ENCODE assay signal across 2 cellular contexts in the genomic region with DNA sequence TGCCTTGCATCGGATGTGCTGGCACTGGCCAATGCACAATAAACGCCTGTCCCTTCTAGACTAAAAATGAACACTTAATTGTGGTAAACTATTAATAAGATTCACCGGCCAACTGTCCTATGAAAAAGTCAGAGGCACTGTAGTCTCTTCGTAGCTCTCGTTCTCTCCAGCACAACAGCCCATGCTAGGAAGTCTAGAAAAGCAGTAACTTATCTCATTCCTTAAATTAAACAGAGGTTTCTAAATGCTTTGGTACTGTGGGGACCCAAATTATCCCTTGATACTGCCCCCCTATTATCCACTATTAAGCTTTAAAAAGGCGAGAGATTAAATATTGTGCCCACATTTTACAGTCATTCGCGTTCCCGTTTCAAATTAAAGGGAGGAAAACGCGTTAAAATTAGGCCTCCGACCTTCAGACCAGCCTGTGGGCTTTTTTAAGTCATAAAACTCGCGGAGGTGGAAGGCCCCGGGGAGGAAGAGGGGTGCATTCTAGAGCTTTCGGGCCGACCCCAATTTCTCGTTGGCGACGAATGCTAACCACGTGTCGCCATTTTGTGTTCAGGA.
TF ChIP-seq lines count a peak whose summit lies in the region.

No MANE protein-coding gene starts in this region.

TF ChIP-seq in GM12891, 5 proteins besides CTCF, POLR2A, EP300 and RAD21:
- TF ChIP-seq TAF1 (IDR thresholded peaks at IDR 0.05; ENCODE audit: low read depth, low read length) (peak; percentile 86; the same call in 1 of the 2 replicates), PAX5 (IDR thresholded peaks at IDR 0.05; ENCODE audit: insufficient read depth, low read length, severe bottlenecking) (no peak)
TF ChIP-seq in GM12891: peak in this region for 1.

TF ChIP-seq in H1, 55 proteins besides CTCF, POLR2A, EP300 and RAD21:
- TF ChIP-seq ASH2L (IDR thresholded peaks at IDR 0.05; ENCODE audit: low read length) (peak; percentile 16), TAF1 (IDR thresholded peaks at IDR 0.05; ENCODE audit: low read depth, low read length) (no peak), TEAD4 (IDR thresholded peaks at IDR 0.05; ENCODE audit: low read depth, low read length) (no peak), NRF1 (IDR thresholded peaks at IDR 0.05; ENCODE audit: low read depth, low read length) (no peak), MAFK (IDR thresholded peaks at IDR 0.05; ENCODE audit: low read depth, low read length) (no peak), JUND (IDR thresholded peaks at IDR 0.05; ENCODE audit: low read length) (no peak), CTBP2 (IDR thresholded peaks at IDR 0.05; ENCODE audit: borderline replicate concordance, insufficient read depth, insufficient read length, low read length) (no peak), KDM5A (IDR thresholded peaks at IDR 0.05; ENCODE audit: low read length) (no peak), CEBPB (IDR thresholded peaks at IDR 0.05; ENCODE audit: low read depth, low read length) (no peak), EZH2 (IDR thresholded peaks at IDR 0.05; ENCODE audit: low read depth, low read length, severe bottlenecking) (no peak), SP4 (IDR thresholded peaks at IDR 0.05; ENCODE audit: low read length) (no peak), TBP (IDR thresholded peaks at IDR 0.05; ENCODE audit: low read depth, low read length) (no peak), SIRT6 (IDR thresholded peaks at IDR 0.05; ENCODE audit: low read length) (no peak), POU5F1 (IDR thresholded peaks at IDR 0.05; ENCODE audit: low read depth, low read length) (no peak), CBX5 (IDR thresholded peaks at IDR 0.05; ENCODE audit: low read depth, low read length) (no peak), YY1 (IDR thresholded peaks at IDR 0.05; ENCODE audit: low read depth, low read length) (no peak), CHD1 (IDR thresholded peaks at IDR 0.05; ENCODE audit: low read depth, low read length) (peak; percentile 23; the same call in 1 of the 2 replicates), TAF7 (optimal IDR thresholded peaks at IDR 0.05; ENCODE audit: borderline replicate concordance, low read depth, low read length) (no peak)
- TF ChIP-seq, protein P1, sequence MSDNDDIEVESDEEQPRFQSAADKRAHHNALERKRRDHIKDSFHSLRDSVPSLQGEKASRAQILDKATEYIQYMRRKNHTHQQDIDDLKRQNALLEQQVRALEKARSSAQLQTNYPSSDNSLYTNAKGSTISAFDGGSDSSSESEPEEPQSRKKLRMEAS (IDR thresholded peaks at IDR 0.05) = peak; percentile 92; the same call in 1 of the 2 replicates
